Comparison of ENCODE assay signal across 19 cellular contexts in the genomic region with DNA sequence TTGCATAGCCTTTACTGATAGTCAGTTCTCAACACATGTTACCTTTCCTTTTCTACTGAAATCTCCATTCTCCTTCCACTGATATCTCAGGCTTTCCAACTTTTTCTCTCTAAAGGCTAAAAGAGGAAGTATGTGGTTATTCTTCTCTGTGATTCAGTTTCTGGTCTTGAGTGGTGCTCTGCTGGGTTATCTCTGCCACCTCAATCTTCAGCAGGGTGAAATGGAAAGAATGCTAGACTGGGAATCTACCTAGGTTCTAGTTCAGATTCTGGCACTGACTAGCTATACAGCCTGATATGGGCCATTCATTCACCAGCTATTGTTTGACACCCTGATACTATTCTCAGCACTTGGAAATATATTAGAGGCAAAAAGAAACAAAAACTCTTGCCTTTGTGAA.
DNase-seq lines count a peak whose midpoint lies in the region; ATAC-seq and TF ChIP-seq lines count a peak whose summit lies in the region.
"Had no signal": no experiment of that assay in that cellular context is flagged by ENCODE, and none has a peak within 500 bp of the region (broad histone marks: within the 10 kb centered on the region; RNA-seq: fewer than 3 reads in every experiment).

No MANE protein-coding gene starts in this region.

- no peaks in the 10 kb centered on the region for H3K4me1 ChIP-seq in PC-3 (ENCODE audit: insufficient read depth, low read length)
- H3K4me1 ChIP-seq: heart left ventricle, uterus had no signal

- no peaks in the 10 kb centered on the region for H3K4me1 Mint-ChIP-seq in natural killer cell
- H3K4me1 Mint-ChIP-seq: activated naive CD8-positive, alpha-beta T cell treated with anti-CD3 and anti-CD28 coated beads, Interleukin-2, amount 50 U/mL, for 24 hours; memory B cell had no signal

- no peaks in the 10 kb centered on the region for H3K27me3 Mint-ChIP-seq in natural killer cell (ENCODE audit: low read depth in 2 of 2)
- H3K27me3 Mint-ChIP-seq: activated naive CD8-positive, alpha-beta T cell treated with anti-CD3 and anti-CD28 coated beads, Interleukin-2, amount 50 U/mL, for 24 hours; memory B cell had no signal

- H4K20me1 ChIP-seq in PC-3 (ENCODE audit: low read length) = no peaks in the 10 kb centered on the region

- intact Hi-C loops in PC-3 (cut with micrococcal nuclease) (no loop called here), natural killer cell (cut with micrococcal nuclease) (no loop called here)

- no peak for DNase-seq in DMS153 treated with DMSO at 0.1 percent for 48 hours (lab: John Stamatoyannopoulos, UW; ENCODE audit: unreplicated experiment)
- DNase-seq in NCI-H226 = no peak
- DNase-seq in PC-3 = no peak
- no peak for DNase-seq in natural killer cell
- DNase-seq: activated naive CD8-positive, alpha-beta T cell treated with anti-CD3 and anti-CD28 coated beads, Interleukin-2, amount 50 U/mL, for 24 hours; activated T-cell treated with anti-CD3 and anti-CD28 coated beads, Interleukin-2, amount 50 U/mL, for 48 hours; heart left ventricle; islet precursor cell; NCI-H446 treated with DMSO at 0.1 percent for 48 hours; nephron progenitor cell; stimulated activated CD4-positive, alpha-beta T cell treated with anti-CD3 and anti-CD28 coated beads, Interleukin-15, amount 100 ng/mL, for 24 hours; T1000; uterus had no signal

- H3K9me3 ChIP-seq in PC-3 (ENCODE audit: low read length) = 0 out of 2 replicates have a peak, but pooled peaks cover 3% of the 10 kb centered on the region
- H3K9me3 ChIP-seq: heart left ventricle, uterus had no signal

- no peaks in the 10 kb centered on the region for H3K36me3 Mint-ChIP-seq in natural killer cell
- H3K36me3 Mint-ChIP-seq: memory B cell had no signal

- H3K4me2 ChIP-seq in PC-3 (ENCODE audit: low read length) = no peak overlapping the region

- peak; percentile 44 for ATAC-seq in GM18519 (IDR thresholded peaks at IDR 0.05; ENCODE audit: low FRiP score, unreplicated experiment)
- ATAC-seq in GM21515 (IDR thresholded peaks at IDR 0.05; ENCODE audit: unreplicated experiment) = peak; percentile 82
- peak; percentile 70 for ATAC-seq in HG02884 (IDR thresholded peaks at IDR 0.05; ENCODE audit: unreplicated experiment)
- peak; percentile 57 for ATAC-seq in HG03460 (IDR thresholded peaks at IDR 0.05; ENCODE audit: unreplicated experiment)
- no peak for ATAC-seq in PC-3
- ATAC-seq in natural killer cell = no peak
- ATAC-seq: activated naive CD8-positive, alpha-beta T cell treated with anti-CD3 and anti-CD28 coated beads, Interleukin-2, amount 50 U/mL, for 24 hours; heart left ventricle had no signal

- H3K27ac Mint-ChIP-seq in natural killer cell = no peak overlapping the region
- H3K27ac Mint-ChIP-seq: activated naive CD8-positive, alpha-beta T cell treated with anti-CD3 and anti-CD28 coated beads, Interleukin-2, amount 50 U/mL, for 24 hours; memory B cell; nephron progenitor cell had no signal

- CTCF ChIA-PET in PC-3 (lab: Charles Lee) = no interaction called here

- H3K4me3 ChIP-seq in PC-3 (ENCODE audit: low read length) = no peak overlapping the region
- H3K4me3 ChIP-seq: cardiac muscle cell, heart left ventricle, uterus had no signal

- no peak overlapping the region for H2AFZ ChIP-seq in PC-3 (ENCODE audit: low read length)

- BruUV-seq in PC-3 (replicated peaks; lab: Mats Ljungman, UMichigan) = no TSS peak

- TF ChIP-seq CTCF in PC-3 (conservative IDR thresholded peaks at IDR 0.05; ENCODE audit: low read depth, low read length) (no peak), natural killer cell (IDR thresholded peaks at IDR 0.05) (no peak)

- no peak overlapping the region for H3K4me3 Mint-ChIP-seq in natural killer cell
- H3K4me3 Mint-ChIP-seq: activated naive CD8-positive, alpha-beta T cell treated with anti-CD3 and anti-CD28 coated beads, Interleukin-2, amount 50 U/mL, for 24 hours; memory B cell; nephron progenitor cell had no signal

- H3K27me3 ChIP-seq in PC-3 (ENCODE audit: low read length) = no peaks in the 10 kb centered on the region
- H3K27me3 ChIP-seq: cardiac muscle cell, heart left ventricle, uterus had no signal

- POLR2A ChIA-PET in PC-3 (lab: Charles Lee; ENCODE audit: unreplicated experiment) = no interaction called here

- no peaks in the 10 kb centered on the region for H3K36me3 ChIP-seq in PC-3 (ENCODE audit: low read depth, low read length)
- H3K36me3 ChIP-seq: cardiac muscle cell, heart left ventricle, uterus had no signal

- no peaks in the 10 kb centered on the region for H3F3A ChIP-seq in PC-3 (ENCODE audit: low read length, unreplicated experiment)

- H3K9ac ChIP-seq in PC-3 (ENCODE audit: low read length) = no peak overlapping the region

- H3K9me3 Mint-ChIP-seq in natural killer cell = peaks cover 5 to 10% of the 10 kb centered on the region in 2 donors
- H3K9me3 Mint-ChIP-seq: nephron progenitor cell had no signal

- no peaks in the 10 kb centered on the region for H3K79me2 ChIP-seq in PC-3 (ENCODE audit: low read length)

- no peak overlapping the region for H3K27ac ChIP-seq in PC-3 (ENCODE audit: low read length)
- H3K27ac ChIP-seq: cardiac muscle cell, heart left ventricle, uterus had no signal

- no peaks in the 10 kb centered on the region for H3K9me2 ChIP-seq in PC-3 (replicated peaks; ENCODE audit: low read length)

Comparison
In these comparisons a context has a peak if more than half of its experiments do, and no peak if none do; other contexts are left out.
1. ATAC-seq: peak in GM18519 (single experiment), GM21515 (single experiment), HG02884 (single experiment) and HG03460 (single experiment); none in PC-3 (single experiment) and natural killer cell (0 of 3).